ENCODE assay signal across 9 cellular contexts in genomic region chr9:127898433-127899199, GRCh38. TPM values are rescaled to one million over a fixed set of nuclear protein-coding genes. Genes with fewer than 3 reads are reported as not detected.
DNase-seq lines count a peak whose midpoint lies in the region; ATAC-seq, FAIRE-seq and TF ChIP-seq lines count a peak whose summit lies in the region.
"Had no signal": no experiment of that assay in that cellular context is flagged by ENCODE, and none has a peak within 500 bp of the region (broad histone marks: within the 10 kb centered on the region; RNA-seq: fewer than 3 reads in every experiment).

No MANE protein-coding gene starts in this region.

- TF ChIP-seq CTCF in Calu3 (IDR thresholded peaks at IDR 0.05; ENCODE audit: unreplicated experiment) (no peak), neural cell (IDR thresholded peaks at IDR 0.05; ENCODE audit: poor library complexity, severe bottlenecking) (no peak)

- TF ChIP-seq POLR2A in GM12892 (IDR thresholded peaks at IDR 0.05; ENCODE audit: low read depth, low read length): no peak

- H3K9ac ChIP-seq in neural cell (ENCODE audit: low read length): peak overlapping the region; percentile 84

- H3K4me2 ChIP-seq in neural cell (ENCODE audit: low read length): peak overlapping the region; percentile 30

- H3K36me3 Mint-ChIP-seq in Calu3 (ENCODE audit: insufficient read depth, unreplicated experiment): peaks cover 26% of the 10 kb centered on the region
- peaks cover 34% of the 10 kb centered on the region for H3K36me3 Mint-ChIP-seq in activated CD4-positive, alpha-beta memory T cell treated with anti-CD3 and anti-CD28 coated beads for 36 hours

- CTCF ChIA-PET in Calu3 (lab: Charles Lee): no interaction called here
- CTCF ChIA-PET in activated CD4-positive, alpha-beta memory T cell treated with anti-CD3 and anti-CD28 coated beads for 36 hours (lab: Charles Lee): interaction anchor here (0.8 to 2.3 kb wide), 5 partner anchors 9 to 164 kb away, joined by 3 to 7 read pairs (median 3); partner anchors contain the start of gene TOR2A

- POLR2A ChIA-PET in activated CD4-positive, alpha-beta memory T cell treated with anti-CD3 and anti-CD28 coated beads for 36 hours (lab: Charles Lee): no interaction called here

- no TSS peak for BruUV-seq in Calu3 (replicated peaks; lab: Mats Ljungman, UMichigan)

- peaks cover 16% of the 10 kb centered on the region for H3K36me3 ChIP-seq in neural cell (ENCODE audit: insufficient read depth, low read length)

- no peaks in the 10 kb centered on the region for H3K79me2 ChIP-seq in neural cell (replicated peaks; ENCODE audit: insufficient read depth, low read length)

- no peaks in the 10 kb centered on the region for H3K27me3 ChIP-seq in neural cell (ENCODE audit: insufficient read depth, low read depth, low read length)

- TF ChIP-seq RAD21 in neural cell (conservative IDR thresholded peaks at IDR 0.05): no peak

- H3K27ac Mint-ChIP-seq in Calu3 (ENCODE audit: unreplicated experiment): peak overlapping the region; percentile 27
- peak overlapping the region; percentile 81 for H3K27ac Mint-ChIP-seq in activated CD4-positive, alpha-beta memory T cell treated with anti-CD3 and anti-CD28 coated beads for 36 hours

- no peak for FAIRE-seq in GM12892 (lab: Jason Lieb, UNC)
- FAIRE-seq: TTC549 had no signal

- H3K9me3 ChIP-seq in neural cell (ENCODE audit: low read length): no peaks in the 10 kb centered on the region

- no peaks in the 10 kb centered on the region for H3K9me2 ChIP-seq in neural cell (ENCODE audit: insufficient read depth, low read length)

- ATAC-seq in HG02759 (IDR thresholded peaks at IDR 0.05; ENCODE audit: unreplicated experiment) (peak; percentile 2), GM21825 (IDR thresholded peaks at IDR 0.05; ENCODE audit: unreplicated experiment) (no peak)

- no peaks in the 10 kb centered on the region for H4K20me1 ChIP-seq in neural cell (ENCODE audit: insufficient read depth)

- H3K4me3 Mint-ChIP-seq in Calu3 (ENCODE audit: low read depth, unreplicated experiment): peak overlapping the region; percentile 73
- H3K4me3 Mint-ChIP-seq in activated CD4-positive, alpha-beta memory T cell treated with anti-CD3 and anti-CD28 coated beads for 36 hours: peak overlapping the region; percentile 85

- no peak for DNase-seq in Calu3
- DNase-seq in activated CD4-positive, alpha-beta memory T cell treated with anti-CD3 and anti-CD28 coated beads for 36 hours: peak; percentile 32
- peak; percentile 89 for DNase-seq in fibroblast of gingiva (ENCODE audit: low read depth)
- no peak for DNase-seq in middle frontal gyrus (ENCODE audit: extremely low spot score, low spot score)
- no peak for DNase-seq in GM12892 (ENCODE audit: insufficient read length)

- peak overlapping the region; percentile 12 for H3K27ac ChIP-seq in neural cell (ENCODE audit: low read length)

- H3K27me3 Mint-ChIP-seq in Calu3 (ENCODE audit: unreplicated experiment): no peaks in the 10 kb centered on the region
- no peaks in the 10 kb centered on the region for H3K27me3 Mint-ChIP-seq in activated CD4-positive, alpha-beta memory T cell treated with anti-CD3 and anti-CD28 coated beads for 36 hours

- H3K9me3 Mint-ChIP-seq in Calu3 (ENCODE audit: low read depth, unreplicated experiment): no peaks in the 10 kb centered on the region
- H3K9me3 Mint-ChIP-seq in activated CD4-positive, alpha-beta memory T cell treated with anti-CD3 and anti-CD28 coated beads for 36 hours: peaks cover 5% of the 10 kb centered on the region

- H3K4me3 ChIP-seq in neural cell (ENCODE audit: low read length): peak overlapping the region; percentile 96

- H3F3A ChIP-seq in neural cell (ENCODE audit: insufficient read depth, low read length, poor library complexity, severe bottlenecking): peaks cover 5% of the 10 kb centered on the region

- no peak for TF ChIP-seq EP300 in neural cell (conservative IDR thresholded peaks at IDR 0.05; ENCODE audit: poor library complexity, severe bottlenecking)

- H3K4me1 Mint-ChIP-seq in Calu3 (ENCODE audit: low read depth, unreplicated experiment): peaks cover 8% of the 10 kb centered on the region
- H3K4me1 Mint-ChIP-seq in activated CD4-positive, alpha-beta memory T cell treated with anti-CD3 and anti-CD28 coated beads for 36 hours (ENCODE audit: low read depth): peaks cover 30% of the 10 kb centered on the region

- intact Hi-C loops in Calu3 (cut with micrococcal nuclease; ENCODE audit: unreplicated experiment): no loop called here
- intact Hi-C loops in activated CD4-positive, alpha-beta memory T cell treated with anti-CD3 and anti-CD28 coated beads for 36 hours (cut with micrococcal nuclease): loop anchor here (2.0 kb wide), 1 partner anchor 18 kb away; the partner anchor contains the start of gene ST6GALNAC4

- H2AFZ ChIP-seq in neural cell (ENCODE audit: low read depth, low read length): peak overlapping the region; percentile 88

TF ChIP-seq in neural cell, 6 proteins besides CTCF, POLR2A, EP300 and RAD21:
- TF ChIP-seq TAF1 (IDR thresholded peaks at IDR 0.05; ENCODE audit: low read depth) (no peak), MXI1 (conservative IDR thresholded peaks at IDR 0.05; ENCODE audit: poor library complexity, severe bottlenecking) (peak; percentile 13)

RNA-seq across cellular contexts. Expression of gene ST6GALNAC6, which starts 0.8 kb away (rescaled TPM):
- total RNA-seq in Calu3 (2022): 9.1 and 12.1 TPM in 2 replicates
- 10 to 100 TPM; 50.1 to 53.8 TPM for total RNA-seq in activated CD4-positive, alpha-beta memory T cell treated with anti-CD3 and anti-CD28 coated beads for 36 hours
- 44.2 and 59.3 TPM in 2 replicates for polyA plus RNA-seq in neural cell
- 30.3 and 33.8 TPM in 2 replicates for polyA minus RNA-seq in neural cell
- 25.3 TPM for polyA plus RNA-seq in GM12892 (2012; ENCODE audit: missing spikeins)

RNA-seq across cellular contexts. Expression of gene ST6GALNAC4, which starts 18.2 kb away (rescaled TPM):
- total RNA-seq in Calu3 (2022): 11.8 and 12.8 TPM in 2 replicates
- total RNA-seq in activated CD4-positive, alpha-beta memory T cell treated with anti-CD3 and anti-CD28 coated beads for 36 hours: 10 to 100 TPM; 21.2 to 23.5 TPM
- polyA plus RNA-seq in neural cell: 4.8 and 5.9 TPM in 2 replicates
- 5.8 and 6.8 TPM in 2 replicates for polyA minus RNA-seq in neural cell
- 17.0 TPM for polyA plus RNA-seq in GM12892 (2012; ENCODE audit: missing spikeins)

RNA-seq across cellular contexts. Expression of gene AK1, which starts 21.1 kb away (rescaled TPM):
- total RNA-seq in Calu3 (2022): 12.2 and 15.6 TPM in 2 replicates
- 10 to 100 TPM; 27.7 to 28.5 TPM for total RNA-seq in activated CD4-positive, alpha-beta memory T cell treated with anti-CD3 and anti-CD28 coated beads for 36 hours
- polyA plus RNA-seq in neural cell: 105 and 137 TPM in 2 replicates
- polyA minus RNA-seq in neural cell: 38.0 and 49.9 TPM in 2 replicates
- 10.7 TPM for polyA plus RNA-seq in GM12892 (2012; ENCODE audit: missing spikeins)

RNA-seq across cellular contexts. Expression of gene PIP5KL1, which starts 32.0 kb away (rescaled TPM):
- 0.17 and 1.1 TPM in 2 replicates for total RNA-seq in Calu3 (2022)
- total RNA-seq in activated CD4-positive, alpha-beta memory T cell treated with anti-CD3 and anti-CD28 coated beads for 36 hours: 1 to 10 TPM in 1 of 2 experiments, under 1 TPM in 1; 0.94 to 2.9 TPM
- 3.4 and 5.2 TPM in 2 replicates for polyA plus RNA-seq in neural cell
- polyA minus RNA-seq in neural cell: 2.5 and 6.6 TPM in 2 replicates
- 0.36 TPM for polyA plus RNA-seq in GM12892 (2012; ENCODE audit: missing spikeins)

RNA-seq across cellular contexts. Expression of gene DPM2, which starts 39.0 kb away (rescaled TPM):
- total RNA-seq in Calu3 (2022): 31.5 and 39.9 TPM in 2 replicates
- total RNA-seq in activated CD4-positive, alpha-beta memory T cell treated with anti-CD3 and anti-CD28 coated beads for 36 hours: 10 to 100 TPM; 41.5 to 42.0 TPM
- polyA plus RNA-seq in neural cell: 30.5 and 44.9 TPM in 2 replicates
- 15.3 and 20.8 TPM in 2 replicates for polyA minus RNA-seq in neural cell
- polyA plus RNA-seq in GM12892 (2012; ENCODE audit: missing spikeins): 26.4 TPM

Comparison
In these comparisons a context has a peak if more than half of its experiments do, and no peak if none do; other contexts are left out.
1. DNase-seq: peak in activated CD4-positive, alpha-beta memory T cell treated with anti-CD3 and anti-CD28 coated beads for 36 hours (single experiment) and fibroblast of gingiva (single experiment); none in Calu3 (single experiment), middle frontal gyrus (single experiment) and GM12892 (single experiment).